8 cellular contexts compared by ENCODE assay signal in genomic region chr6:29263001-29263400, GRCh38. TPM values are rescaled to one million over a fixed set of nuclear protein-coding genes. Genes with fewer than 3 reads are reported as not detected.
"Had no signal": no experiment of that assay in that cellular context is flagged by ENCODE, and none has a peak within 500 bp of the region (broad histone marks: within the 10 kb centered on the region; RNA-seq: fewer than 3 reads in every experiment).

No MANE protein-coding gene starts in this region.

- H3K9ac ChIP-seq: GM23248 had no signal

- DNase-seq: GM23248, GOT3, H7, HFFc6, IMR-90 had no signal

- H3K4me1 ChIP-seq: HAP-1 had no signal

- H3K4me3 Mint-ChIP-seq: HFFc6 had no signal

- H3K4me3 ChIP-seq: GM23248, HAP-1 had no signal

- H3K9me3 ChIP-seq: HAP-1 had no signal

- H3K27ac Mint-ChIP-seq: HFFc6 had no signal

- H3K36me3 ChIP-seq: HAP-1 had no signal

- H3K27ac ChIP-seq: GM23248 had no signal

RNA-seq across cellular contexts. Expression of gene OR14J1, which starts 38.5 kb away (rescaled TPM):
- total RNA-seq: GM23248, H4, H7, HFFc6, HT-29, IMR-90 had no signal
- polyA plus RNA-seq: GM23248, IMR-90 had no signal
